8 cellular contexts compared by ENCODE assay signal in genomic region chr1:27122652-27123051, GRCh38. TPM values are rescaled to one million over a fixed set of nuclear protein-coding genes. Genes with fewer than 3 reads are reported as not detected.
A peak's percentile ranks its signal among the peaks of the same experiment; 100 is the strongest.
DNase-seq lines count a peak whose midpoint lies in the region; ATAC-seq and TF ChIP-seq lines count a peak whose summit lies in the region.

No MANE protein-coding gene starts in this region.

- peak overlapping the region; percentile 37 to 63 (median 41) for H3K27ac Mint-ChIP-seq in nephron
- H3K27ac Mint-ChIP-seq in CD4-positive, alpha-beta T cell, result no peak overlapping the region

- ATAC-seq in esophagus mucosa, result peak; percentile 89
- no peak for ATAC-seq in CD4-positive, alpha-beta T cell (ENCODE audit: poor library complexity)

- no peak overlapping the region for H3K4me3 ChIP-seq in Peyer's patch

- TF ChIP-seq POLR2A in Peyer's patch (IDR thresholded peaks at IDR 0.05), result peak in 1 of 2 donors; percentile 26

- DNase-seq in G401 (ENCODE audit: low spot score) (peak; percentile 69), Peyer's patch (peak in 2 of 3 donors; percentile 79 to 91), GM20000 (ENCODE audit: low spot score) (no peak), NOMO-1 (lab: John Stamatoyannopoulos, UW; ENCODE audit: unreplicated experiment in 2 of 2) (no peak)
- no peak for DNase-seq in activated CD8-positive, alpha-beta memory T cell treated with anti-CD3 and anti-CD28 coated beads, Interleukin-2, amount 50 U/mL, for 4 hours
- DNase-seq in CD4-positive, alpha-beta T cell, result no peak

- no peaks in the 10 kb centered on the region for H3K27me3 Mint-ChIP-seq in nephron (ENCODE audit: low read depth)
- no peaks in the 10 kb centered on the region for H3K27me3 Mint-ChIP-seq in CD4-positive, alpha-beta T cell

- peaks cover 40% of the 10 kb centered on the region for H3K4me1 Mint-ChIP-seq in nephron
- no peaks in the 10 kb centered on the region for H3K4me1 Mint-ChIP-seq in CD4-positive, alpha-beta T cell (ENCODE audit: low read depth)

- peak in 1 of 6 experiments; percentile 14 for TF ChIP-seq CTCF in Peyer's patch (IDR thresholded peaks at IDR 0.05)
- TF ChIP-seq CTCF in nephron (IDR thresholded peaks at IDR 0.05; ENCODE audit: unreplicated experiment in 3 of 3), result no peak
- TF ChIP-seq CTCF in GM20000 (IDR thresholded peaks at IDR 0.05; ENCODE audit: extremely low read depth, missing control alignments), result no peak
- TF ChIP-seq CTCF in CD4-positive, alpha-beta T cell (IDR thresholded peaks at IDR 0.05), result no peak

- H3K36me3 ChIP-seq in Peyer's patch, result no peaks in the 10 kb centered on the region

- H3K36me3 Mint-ChIP-seq in nephron (ENCODE audit: low read depth), result no peaks in the 10 kb centered on the region
- peaks cover 10% of the 10 kb centered on the region for H3K36me3 Mint-ChIP-seq in CD4-positive, alpha-beta T cell (ENCODE audit: low read depth)

- H3K27ac ChIP-seq in Peyer's patch, result peak overlapping the region in 3 of 4 donors; percentile 34 to 89 (median 79)
- H3K27ac ChIP-seq in CD4-positive, alpha-beta T cell (ENCODE audit: low read depth, low read length), result no peak overlapping the region

- intact Hi-C loops in CD4-positive, alpha-beta T cell (cut with DNase I, micrococcal nuclease), result no loop called here

- CTCF ChIA-PET in CD4-positive, alpha-beta T cell (lab: Charles Lee), result no interaction called here

- POLR2A ChIA-PET in CD4-positive, alpha-beta T cell (lab: Charles Lee), result no interaction called here

- in situ Hi-C loops in G401 (cut with HindIII; ENCODE audit: low sequenced_read_pairs), result no loop called here

- H3K9me3 Mint-ChIP-seq in nephron, result no peaks in the 10 kb centered on the region
- no peaks in the 10 kb centered on the region for H3K9me3 Mint-ChIP-seq in CD4-positive, alpha-beta T cell

- H3K4me3 Mint-ChIP-seq in nephron, result no peak overlapping the region
- H3K4me3 Mint-ChIP-seq in CD4-positive, alpha-beta T cell, result no peak overlapping the region

- H3K4me1 ChIP-seq in Peyer's patch, result peaks cover 0 to 32% (median 5%) of the 10 kb centered on the region in 4 donors

- no peaks in the 10 kb centered on the region for H3K9me3 ChIP-seq in Peyer's patch
- H3K9me3 ChIP-seq in CD4-positive, alpha-beta T cell (ENCODE audit: control insufficient read depth, low read length), result no peaks in the 10 kb centered on the region

- H3K27me3 ChIP-seq in Peyer's patch, result no peaks in the 10 kb centered on the region
- no peaks in the 10 kb centered on the region for H3K27me3 ChIP-seq in CD4-positive, alpha-beta T cell (ENCODE audit: control insufficient read depth, insufficient read depth, low read length)

RNA-seq across cellular contexts. Expression of gene SLC9A1, which starts 32.3 kb away (rescaled TPM):
- 1.4 and 4.2 TPM in 2 replicates for total RNA-seq in G401 (2014; rRNA removed; shearing (Covaris generic))
- total RNA-seq in Peyer's patch (10 to 100 TPM in 3 of 4 donors, 1 to 10 TPM in 1; 5.8 to 68.3 (median 48.2) TPM), esophagus mucosa (27.3 TPM)
- total RNA-seq in CD4-positive, alpha-beta T cell, result 10 to 100 TPM; 14.2 to 19.0 TPM

Comparison
In these comparisons a context has a peak if more than half of its experiments do, and no peak if none do; other contexts are left out.
1. DNase-seq: peak in G401 (single experiment) and Peyer's patch (2 of 3); none in GM20000 (single experiment), activated CD8-positive, alpha-beta memory T cell treated with anti-CD3 and anti-CD28 coated beads, Interleukin-2, amount 50 U/mL, for 4 hours (single experiment), NOMO-1 (0 of 2) and CD4-positive, alpha-beta T cell (0 of 10).